In genomic region chr14:66944872-66945271, GRCh38 we compare ENCODE assay signal across 16 cellular contexts.
DNase-seq lines count a peak whose midpoint lies in the region; ATAC-seq, FAIRE-seq and TF ChIP-seq lines count a peak whose summit lies in the region.
"Had no signal": no experiment of that assay in that cellular context is flagged by ENCODE, and none has a peak within 500 bp of the region (broad histone marks: within the 10 kb centered on the region; RNA-seq: fewer than 3 reads in every experiment).

No MANE protein-coding gene starts in this region.

- POLR2A ChIA-PET in HepG2 (lab: Yijun Ruan, JAX) (no interaction called here), PC-3 (lab: Charles Lee; ENCODE audit: unreplicated experiment) (no interaction called here)

- TF ChIP-seq POLR2A in HepG2 (IDR thresholded peaks at IDR 0.05; ENCODE audit: insufficient read depth in 1 of 2, low read depth in 2 of 2, low read length in 2 of 2) = no peak
- TF ChIP-seq POLR2A in right lobe of liver (IDR thresholded peaks at IDR 0.05) = no peak

- peaks cover 44 to 60% of the 10 kb centered on the region in 2 donors for H3K36me3 Mint-ChIP-seq in stimulated activated naive B cell treated with anti-CD40 and anti-IgM and Interleukin-4, amounts not matched to agents 10 μg/mL and 1 μg/mL and 100 μg/mL, for 72 hours

- no peaks in the 10 kb centered on the region for H3K4me1 ChIP-seq in HepG2 (ENCODE audit: insufficient read depth, low read length)
- H3K4me1 ChIP-seq in right lobe of liver = no peaks in the 10 kb centered on the region
- H3K4me1 ChIP-seq in PC-3 (ENCODE audit: insufficient read depth, low read length) = no peaks in the 10 kb centered on the region

- FAIRE-seq in HepG2 (lab: Jason Lieb, UNC) = no peak

- H3K27ac Mint-ChIP-seq in stimulated activated naive B cell treated with anti-CD40 and anti-IgM and Interleukin-4, amounts not matched to agents 10 μg/mL and 1 μg/mL and 100 μg/mL, for 72 hours = no peak overlapping the region
- H3K27ac Mint-ChIP-seq: activated T-helper 17 cell treated with anti-CD3 and anti-CD28 coated beads, Interleukin-2, amount 50 U/mL, for 72 hours; CD14-positive monocyte; dendritic cell treated with granulocyte-macrophage colony-stimulating factor and Interleukin-4, amounts not matched to agents 40 ng/mL and 50 ng/mL, for 4 days; naive B cell had no signal

- no peak overlapping the region for H3K9ac ChIP-seq in HepG2 (ENCODE audit: insufficient read depth, low read depth, low read length)
- no peak overlapping the region for H3K9ac ChIP-seq in PC-3 (ENCODE audit: low read length)

- no peak for TF ChIP-seq RAD21 in HepG2 (CRISPR knock-in tag; IDR thresholded peaks at IDR 0.05)

- no peak overlapping the region for H3K27ac ChIP-seq in HepG2 (ENCODE audit: extremely low read length, insufficient read depth, low read length)
- no peak overlapping the region for H3K27ac ChIP-seq in right lobe of liver
- H3K27ac ChIP-seq in PC-3 (ENCODE audit: low read length) = no peak overlapping the region
- H3K27ac ChIP-seq: WERI-Rb-1 had no signal

- H3K9me2 ChIP-seq in PC-3 (replicated peaks; ENCODE audit: low read length) = no peaks in the 10 kb centered on the region

- CTCF ChIA-PET in HepG2 (lab: Yijun Ruan, JAX; ENCODE audit: low intra/inter-chr PET ratio, low total read pairs) (no interaction called here), PC-3 (lab: Charles Lee) (no interaction called here)

- no peak overlapping the region for H3K4me3 ChIP-seq in HepG2 (replicated peaks in 1 of 3; ENCODE audit: insufficient read depth in 1 of 3, low read depth in 2 of 3, low read length in 3 of 3)
- no peak overlapping the region for H3K4me3 ChIP-seq in right lobe of liver
- no peak overlapping the region; the same call in 1 of the 2 replicates for H3K4me3 ChIP-seq in PC-3 (ENCODE audit: low read length)
- no peak overlapping the region for H3K4me3 ChIP-seq in fibroblast of mammary gland (ENCODE audit: control insufficient read depth, low read depth, low read length)

- H4K20me1 ChIP-seq in HepG2 (ENCODE audit: insufficient read depth, low read length) (no peaks in the 10 kb centered on the region), PC-3 (ENCODE audit: low read length) (no peaks in the 10 kb centered on the region)

- H3K4me2 ChIP-seq in HepG2 (ENCODE audit: low read depth, low read length) (no peak overlapping the region), PC-3 (ENCODE audit: low read length) (no peak overlapping the region)

- in situ Hi-C loops in HepG2 (cut with HindIII; ENCODE audit: extremely low pct_ligation_motif_present, low pct_unique_long_range_greater_than_20kb) = no loop called here

- TF ChIP-seq EP300 in HepG2 (IDR thresholded peaks at IDR 0.05; ENCODE audit: low read depth in 2 of 2, low read length in 2 of 2) = no peak
- no peak for TF ChIP-seq EP300 in HepG2 (CRISPR knock-in tag; IDR thresholded peaks at IDR 0.05; ENCODE audit: borderline replicate concordance)

- ATAC-seq in HepG2 (no peak), right lobe of liver (no peak), PC-3 (no peak), omental fat pad (ENCODE audit: low FRiP score) (no peak), GM21528 (IDR thresholded peaks at IDR 0.05; ENCODE audit: low FRiP score, unreplicated experiment) (no peak)
- ATAC-seq in stimulated activated naive B cell treated with anti-CD40 and anti-IgM and Interleukin-4, amounts not matched to agents 10 μg/mL and 1 μg/mL and 100 μg/mL, for 72 hours (replicated peaks) = no peak
- no peak for ATAC-seq in activated CD4-positive, CD25-positive, alpha-beta regulatory T cell treated with anti-CD3 and anti-CD28 coated beads, Interleukin-2, amount 50 U/mL, for 24 hours
- ATAC-seq: activated T-helper 17 cell treated with anti-CD3 and anti-CD28 coated beads, Interleukin-2, amount 50 U/mL, for 72 hours; Right ventricle myocardium inferior had no signal

- H3K27me3 ChIP-seq in HepG2 (ENCODE audit: control insufficient read depth in 1 of 2, insufficient read depth in 2 of 2, low read length in 2 of 2) = no peaks in the 10 kb centered on the region
- no peaks in the 10 kb centered on the region for H3K27me3 ChIP-seq in right lobe of liver
- no peaks in the 10 kb centered on the region for H3K27me3 ChIP-seq in PC-3 (ENCODE audit: low read length)

- BruUV-seq in HepG2 (replicated peaks; lab: Mats Ljungman, UMichigan) = no TSS peak
- BruUV-seq in PC-3 (replicated peaks; lab: Mats Ljungman, UMichigan) = no TSS peak

- H3K27me3 Mint-ChIP-seq in stimulated activated naive B cell treated with anti-CD40 and anti-IgM and Interleukin-4, amounts not matched to agents 10 μg/mL and 1 μg/mL and 100 μg/mL, for 72 hours = no peaks in the 10 kb centered on the region
- H3K27me3 Mint-ChIP-seq: activated T-helper 17 cell treated with anti-CD3 and anti-CD28 coated beads, Interleukin-2, amount 50 U/mL, for 72 hours; dendritic cell treated with granulocyte-macrophage colony-stimulating factor and Interleukin-4, amounts not matched to agents 40 ng/mL and 50 ng/mL, for 4 days; naive B cell had no signal

- H2AFZ ChIP-seq in HepG2 (ENCODE audit: low read length) (no peak overlapping the region), PC-3 (ENCODE audit: low read length) (no peak overlapping the region)

- H3K9me3 ChIP-seq in HepG2 (ENCODE audit: low read length) (peaks cover 40% of the 10 kb centered on the region), right lobe of liver (peaks cover 0 to 19% (median 6%) of the 10 kb centered on the region in 4 donors), PC-3 (ENCODE audit: low read length) (peaks cover 45% of the 10 kb centered on the region)

- peaks cover 0 to 11% of the 10 kb centered on the region in 2 experiments; a peak in 2 of 5 replicates for H3K36me3 ChIP-seq in HepG2 (replicated peaks in 1 of 2; ENCODE audit: control insufficient read depth in 1 of 2, insufficient read depth in 2 of 2, low read length in 2 of 2)
- H3K36me3 ChIP-seq in right lobe of liver = peaks cover 0 to 13% (median 6%) of the 10 kb centered on the region in 4 donors
- H3K36me3 ChIP-seq in PC-3 (ENCODE audit: low read depth, low read length) = peaks cover 64% of the 10 kb centered on the region

- no peak overlapping the region for H3K4me3 Mint-ChIP-seq in stimulated activated naive B cell treated with anti-CD40 and anti-IgM and Interleukin-4, amounts not matched to agents 10 μg/mL and 1 μg/mL and 100 μg/mL, for 72 hours
- H3K4me3 Mint-ChIP-seq: activated T-helper 17 cell treated with anti-CD3 and anti-CD28 coated beads, Interleukin-2, amount 50 U/mL, for 72 hours; CD14-positive monocyte; dendritic cell treated with granulocyte-macrophage colony-stimulating factor and Interleukin-4, amounts not matched to agents 40 ng/mL and 50 ng/mL, for 4 days had no signal

- TF ChIP-seq CTCF in HepG2 (CRISPR knock-in tag; IDR thresholded peaks at IDR 0.05) (no peak), right lobe of liver (IDR thresholded peaks at IDR 0.05) (no peak), PC-3 (conservative IDR thresholded peaks at IDR 0.05; ENCODE audit: low read depth, low read length) (no peak), fibroblast of mammary gland (conservative IDR thresholded peaks at IDR 0.05; ENCODE audit: control insufficient read depth, insufficient read depth, low read depth, low read length) (no peak), omental fat pad (IDR thresholded peaks at IDR 0.05) (no peak)

- intact Hi-C loops in HepG2 (cut with micrococcal nuclease; ENCODE audit: unreplicated experiment) = no loop called here
- intact Hi-C loops in right lobe of liver (cut with DNase I) = no loop called here
- intact Hi-C loops in PC-3 (cut with micrococcal nuclease) = no loop called here

- DNase-seq in HepG2 (ENCODE audit: low spot score) = peak; percentile 19
- DNase-seq in right lobe of liver = no peak
- DNase-seq in PC-3 = peak; percentile 10
- peak; percentile 46 for DNase-seq in fibroblast of mammary gland (ENCODE audit: low read depth)
- peak; percentile 2 for DNase-seq in stimulated activated naive B cell treated with anti-CD40 and anti-IgM and Interleukin-4, amounts not matched to agents 10 μg/mL and 1 μg/mL and 100 μg/mL, for 72 hours
- no peak for DNase-seq in omental fat pad (ENCODE audit: low spot score)
- DNase-seq: naive B cell; NCI-H2081 treated with DMSO at 0.1 percent for 48 hours; stimulated activated naive CD4-positive, alpha-beta T cell treated with Interleukin-2 at 50 U/mL for 16 hours; WERI-Rb-1 had no signal

- no peaks in the 10 kb centered on the region for H3F3A ChIP-seq in PC-3 (ENCODE audit: low read length, unreplicated experiment)

- H3K79me2 ChIP-seq in HepG2 (ENCODE audit: insufficient read depth, low read length) (no peaks in the 10 kb centered on the region), PC-3 (ENCODE audit: low read length) (no peaks in the 10 kb centered on the region)

- H3K4me1 Mint-ChIP-seq in stimulated activated naive B cell treated with anti-CD40 and anti-IgM and Interleukin-4, amounts not matched to agents 10 μg/mL and 1 μg/mL and 100 μg/mL, for 72 hours = no peaks in the 10 kb centered on the region
- H3K4me1 Mint-ChIP-seq: activated T-helper 17 cell treated with anti-CD3 and anti-CD28 coated beads, Interleukin-2, amount 50 U/mL, for 72 hours; CD14-positive monocyte; naive B cell had no signal

- H3K9me3 Mint-ChIP-seq in stimulated activated naive B cell treated with anti-CD40 and anti-IgM and Interleukin-4, amounts not matched to agents 10 μg/mL and 1 μg/mL and 100 μg/mL, for 72 hours = peaks cover 18 to 23% of the 10 kb centered on the region in 2 donors

- WGBS in HepG2 (ENCODE audit: low lambda C conversion rate) = 92% methylated on average over 5 of the region's 5 CpGs
- WGBS in right lobe of liver (ENCODE audit: insufficient coverage, low coverage, low lambda C conversion rate, missing lambda C conversion rate) = 93% methylated on average over 4 of the region's 5 CpGs

TF ChIP-seq in HepG2, 621 proteins besides CTCF, POLR2A, EP300 and RAD21 (continues in another document):
- TF ChIP-seq HOMEZ (CRISPR knock-in tag; IDR thresholded peaks at IDR 0.05; ENCODE audit: low read depth) = peak; percentile 88; the same call in 1 of the 2 replicates

Comparison
In these comparisons a context has a peak if more than half of its experiments do, and no peak if none do; other contexts are left out.
1. DNase-seq: peak in HepG2 (single experiment), PC-3 (single experiment), fibroblast of mammary gland (single experiment) and stimulated activated naive B cell treated with anti-CD40 and anti-IgM and Interleukin-4, amounts not matched to agents 10 μg/mL and 1 μg/mL and 100 μg/mL, for 72 hours (single experiment); none in right lobe of liver (0 of 3) and omental fat pad (single experiment).